In the genomic region with DNA sequence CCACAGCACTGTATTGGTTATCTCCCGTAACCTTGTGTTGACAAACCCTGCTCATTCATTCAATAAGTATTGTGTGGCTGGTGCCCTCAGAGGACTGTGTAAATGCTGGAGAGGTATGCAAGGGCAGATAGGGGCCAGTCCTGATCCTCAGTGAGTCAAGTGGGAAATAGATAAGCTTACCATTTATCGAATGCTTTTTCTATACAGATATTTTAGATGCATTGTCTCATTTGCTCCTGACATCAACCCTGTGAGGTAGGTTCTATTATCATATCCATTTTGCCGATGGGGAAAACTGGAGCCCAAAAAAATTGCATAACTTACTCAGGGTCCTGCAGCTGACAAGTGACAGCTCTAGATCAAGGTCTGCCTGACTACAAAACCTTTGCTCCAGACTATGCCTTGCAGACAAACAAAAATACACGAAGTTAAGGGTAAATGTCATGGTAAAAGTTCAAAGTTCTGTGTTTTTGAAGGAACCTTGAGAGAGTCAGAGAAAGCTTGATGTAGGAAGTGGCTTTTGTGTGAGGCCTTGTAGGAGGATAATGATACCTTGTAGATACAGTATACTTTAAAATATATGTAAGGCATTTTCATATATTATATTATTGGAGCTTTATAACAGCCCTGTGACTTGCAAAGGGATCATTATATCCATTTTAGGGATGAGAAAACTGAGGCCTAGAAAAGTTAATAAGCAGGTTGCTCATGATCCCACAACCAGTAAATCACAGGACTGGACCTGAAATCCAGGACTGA, we compare ENCODE assay signal across 22 cellular contexts. TPM values are rescaled to one million over a fixed set of nuclear protein-coding genes. Genes with fewer than 3 reads are reported as not detected.
DNase-seq lines count a peak whose midpoint lies in the region; ATAC-seq, FAIRE-seq and TF ChIP-seq lines count a peak whose summit lies in the region.
"Had no signal": no experiment of that assay in that cellular context is flagged by ENCODE, and none has a peak within 500 bp of the region (broad histone marks: within the 10 kb centered on the region; RNA-seq: fewer than 3 reads in every experiment).

No MANE protein-coding gene starts in this region.

- intact Hi-C loops in naive thymus-derived CD4-positive, alpha-beta T cell (cut with micrococcal nuclease), result loop anchor here in 1 of 2 donors (1.0 to 2.0 kb wide), 2 partner anchors 14 to 17 kb away; no protein-coding TSS in a partner anchor

- FAIRE-seq in GM12892 (lab: Jason Lieb, UNC), result peak; percentile 27

- peaks cover 63% of the 10 kb centered on the region for H3K36me3 Mint-ChIP-seq in T-helper 2 cell treated with Interferon-gamma antibody and Interleukin-4, amounts not matched to agents 5 μg/mL and 100 μg/mL, for 36 hours (ENCODE audit: low read depth)
- H3K36me3 Mint-ChIP-seq in activated naive CD8-positive, alpha-beta T cell treated with anti-CD3 and anti-CD28 coated beads, Interleukin-2, amount 10 ng/mL, durations not matched to agents 7 days and 5 days, result peaks cover 44% of the 10 kb centered on the region
- peaks cover 5 to 55% (median 47%) of the 10 kb centered on the region in 5 donors for H3K36me3 Mint-ChIP-seq in naive thymus-derived CD4-positive, alpha-beta T cell

- no peak overlapping the region for H3K4me3 Mint-ChIP-seq in T-helper 2 cell treated with Interferon-gamma antibody and Interleukin-4, amounts not matched to agents 5 μg/mL and 100 μg/mL, for 36 hours
- H3K4me3 Mint-ChIP-seq in activated naive CD8-positive, alpha-beta T cell treated with anti-CD3 and anti-CD28 coated beads, Interleukin-2, amount 10 ng/mL, durations not matched to agents 7 days and 5 days, result peak overlapping the region; percentile 55
- peak overlapping the region; percentile 19 to 78 (median 63) for H3K4me3 Mint-ChIP-seq in naive thymus-derived CD4-positive, alpha-beta T cell
- H3K4me3 Mint-ChIP-seq: effector memory CD8-positive, alpha-beta T cell; neural crest cell had no signal

- DNase-seq in T-helper 2 cell treated with Interferon-gamma antibody and Interleukin-4, amounts not matched to agents 5 μg/mL and 100 μg/mL, for 36 hours (ENCODE audit: low spot score), result no peak
- no peak for DNase-seq in T-helper 2 cell
- DNase-seq in GM12892 (ENCODE audit: insufficient read length), result no peak
- no peak for DNase-seq in activated naive CD8-positive, alpha-beta T cell treated with anti-CD3 and anti-CD28 coated beads, Interleukin-2, amount 10 ng/mL, durations not matched to agents 7 days and 5 days
- DNase-seq in naive thymus-derived CD4-positive, alpha-beta T cell, result peak in 6 of 9 donors; percentile 34 to 58 (median 55)
- DNase-seq in effector CD4-positive, alpha-beta T cell, result no peak
- no peak for DNase-seq in NAMALWA (ENCODE audit: low spot score)
- no peak for DNase-seq in iPS-NIHi11 (ENCODE audit: low spot score)
- DNase-seq: 8988T; central memory CD4-positive, alpha-beta T cell; effector memory CD8-positive, alpha-beta T cell; GM23248; KBM-7; lower lobe of right lung; NCI-H1048; NCI-H748 treated with DMSO at 0.1 percent for 48 hours; retina; T-helper 9 cell had no signal

- CTCF ChIA-PET in naive thymus-derived CD4-positive, alpha-beta T cell (lab: Charles Lee), result interaction anchor here (0.7 to 4.7 kb wide), 11 partner anchors 10 to 431 kb away, joined by 3 to 22 read pairs (median 3); no protein-coding TSS in a partner anchor

- peak overlapping the region; percentile 61 for H3K27ac ChIP-seq in naive thymus-derived CD4-positive, alpha-beta T cell (ENCODE audit: low read depth, low read length)
- H3K27ac ChIP-seq: C4-2B, GM23248, lower lobe of right lung, RWPE1, thoracic aorta had no signal

- H3K27me3 Mint-ChIP-seq in T-helper 2 cell treated with Interferon-gamma antibody and Interleukin-4, amounts not matched to agents 5 μg/mL and 100 μg/mL, for 36 hours (ENCODE audit: low read depth), result no peaks in the 10 kb centered on the region
- H3K27me3 Mint-ChIP-seq in activated naive CD8-positive, alpha-beta T cell treated with anti-CD3 and anti-CD28 coated beads, Interleukin-2, amount 10 ng/mL, durations not matched to agents 7 days and 5 days, result no peaks in the 10 kb centered on the region
- H3K27me3 Mint-ChIP-seq in naive thymus-derived CD4-positive, alpha-beta T cell, result no peaks in the 10 kb centered on the region
- H3K27me3 Mint-ChIP-seq: effector memory CD8-positive, alpha-beta T cell had no signal

- no peaks in the 10 kb centered on the region for H3K9me3 Mint-ChIP-seq in T-helper 2 cell treated with Interferon-gamma antibody and Interleukin-4, amounts not matched to agents 5 μg/mL and 100 μg/mL, for 36 hours
- no peaks in the 10 kb centered on the region for H3K9me3 Mint-ChIP-seq in activated naive CD8-positive, alpha-beta T cell treated with anti-CD3 and anti-CD28 coated beads, Interleukin-2, amount 10 ng/mL, durations not matched to agents 7 days and 5 days
- no peaks in the 10 kb centered on the region for H3K9me3 Mint-ChIP-seq in naive thymus-derived CD4-positive, alpha-beta T cell
- H3K9me3 Mint-ChIP-seq: effector memory CD8-positive, alpha-beta T cell; neural crest cell had no signal

- H3K36me3 ChIP-seq in naive thymus-derived CD4-positive, alpha-beta T cell (ENCODE audit: control insufficient read depth in 2 of 3, insufficient read depth in 3 of 3, low read length in 3 of 3), result peaks cover 32 to 70% (median 54%) of the 10 kb centered on the region in 3 experiments

- peak; percentile 70 for ATAC-seq in activated naive CD8-positive, alpha-beta T cell treated with anti-CD3 and anti-CD28 coated beads, Interleukin-2, amount 10 ng/mL, durations not matched to agents 7 days and 5 days (ENCODE audit: low read depth)
- ATAC-seq in naive thymus-derived CD4-positive, alpha-beta T cell, result peak; percentile 53
- ATAC-seq: effector memory CD8-positive, alpha-beta T cell; lower lobe of right lung had no signal

- no peaks in the 10 kb centered on the region for H3K27me3 ChIP-seq in naive thymus-derived CD4-positive, alpha-beta T cell (ENCODE audit: control insufficient read depth in 2 of 2, insufficient read depth in 2 of 2, low read length in 2 of 2)

- H3K4me3 ChIP-seq in naive thymus-derived CD4-positive, alpha-beta T cell (ENCODE audit: low read length), result no peak overlapping the region
- H3K4me3 ChIP-seq: GM23248, lower lobe of right lung, thoracic aorta had no signal

- peaks cover 40% of the 10 kb centered on the region for H3K4me1 Mint-ChIP-seq in T-helper 2 cell treated with Interferon-gamma antibody and Interleukin-4, amounts not matched to agents 5 μg/mL and 100 μg/mL, for 36 hours (ENCODE audit: low read depth)
- H3K4me1 Mint-ChIP-seq in activated naive CD8-positive, alpha-beta T cell treated with anti-CD3 and anti-CD28 coated beads, Interleukin-2, amount 10 ng/mL, durations not matched to agents 7 days and 5 days, result peaks cover 58% of the 10 kb centered on the region
- peaks cover 46 to 92% (median 74%) of the 10 kb centered on the region in 7 donors for H3K4me1 Mint-ChIP-seq in naive thymus-derived CD4-positive, alpha-beta T cell
- H3K4me1 Mint-ChIP-seq: neural crest cell had no signal

- H3K9me3 ChIP-seq in naive thymus-derived CD4-positive, alpha-beta T cell (ENCODE audit: control insufficient read depth in 2 of 3, low read length in 3 of 3), result no peaks in the 10 kb centered on the region
- H3K9me3 ChIP-seq: lower lobe of right lung, thoracic aorta had no signal

- no peak for TF ChIP-seq POLR2A in GM12892 (IDR thresholded peaks at IDR 0.05; ENCODE audit: low read depth, low read length)

- H3K4me1 ChIP-seq in naive thymus-derived CD4-positive, alpha-beta T cell (ENCODE audit: control insufficient read depth in 2 of 2, insufficient read depth in 2 of 2, low read length in 2 of 2), result peaks cover 14 to 65% of the 10 kb centered on the region in 2 donors
- H3K4me1 ChIP-seq: lower lobe of right lung had no signal

- peak overlapping the region; percentile 23 for H3K27ac Mint-ChIP-seq in T-helper 2 cell treated with Interferon-gamma antibody and Interleukin-4, amounts not matched to agents 5 μg/mL and 100 μg/mL, for 36 hours
- H3K27ac Mint-ChIP-seq in activated naive CD8-positive, alpha-beta T cell treated with anti-CD3 and anti-CD28 coated beads, Interleukin-2, amount 10 ng/mL, durations not matched to agents 7 days and 5 days, result peak overlapping the region; percentile 77
- H3K27ac Mint-ChIP-seq in naive thymus-derived CD4-positive, alpha-beta T cell, result peak overlapping the region; percentile 75 to 95 (median 90)

- POLR2A ChIA-PET in activated naive CD8-positive, alpha-beta T cell treated with anti-CD3 and anti-CD28 coated beads, Interleukin-2, amount 10 ng/mL, durations not matched to agents 7 days and 5 days (lab: Charles Lee), result interaction anchor here (1.0 to 2.3 kb wide), 3 partner anchors 11 to 139 kb away, joined by 3 to 22 read pairs (median 3); no protein-coding TSS in a partner anchor
- POLR2A ChIA-PET in naive thymus-derived CD4-positive, alpha-beta T cell (lab: Charles Lee), result interaction anchor here (0.8 to 6.2 kb wide), 13 partner anchors 8 to 146 kb away, joined by 3 to 53 read pairs (median 7); partner anchors contain the start of gene MED7

RNA-seq across cellular contexts. Expression of gene CYFIP2, which starts 22.7 kb away (rescaled TPM):
- polyA plus RNA-seq in GM12892 (2012; ENCODE audit: missing spikeins), result 69.7 TPM
- total RNA-seq in activated naive CD8-positive, alpha-beta T cell treated with anti-CD3 and anti-CD28 coated beads, Interleukin-2, amount 10 ng/mL, durations not matched to agents 7 days and 5 days, result 100 to 1,000 TPM; 458 to 480 TPM
- 100 to 1,000 TPM; 386 to 449 (median 401) TPM for total RNA-seq in naive thymus-derived CD4-positive, alpha-beta T cell
- 100 to 1,000 TPM; 522 to 755 TPM for polyA plus RNA-seq in naive thymus-derived CD4-positive, alpha-beta T cell

Comparison
In these comparisons a context has a peak if more than half of its experiments do, and no peak if none do; other contexts are left out.
1. DNase-seq: peak in naive thymus-derived CD4-positive, alpha-beta T cell (6 of 9); none in T-helper 2 cell treated with Interferon-gamma antibody and Interleukin-4, amounts not matched to agents 5 μg/mL and 100 μg/mL, for 36 hours (single experiment), T-helper 2 cell (0 of 5), GM12892 (single experiment), activated naive CD8-positive, alpha-beta T cell treated with anti-CD3 and anti-CD28 coated beads, Interleukin-2, amount 10 ng/mL, durations not matched to agents 7 days and 5 days (single experiment), effector CD4-positive, alpha-beta T cell (single experiment), NAMALWA (single experiment) and iPS-NIHi11 (single experiment).
2. H3K27ac Mint-ChIP-seq: peak in every context shown above with its lines; median percentile 90 in naive thymus-derived CD4-positive, alpha-beta T cell; 77 in activated naive CD8-positive, alpha-beta T cell treated with anti-CD3 and anti-CD28 coated beads, Interleukin-2, amount 10 ng/mL, durations not matched to agents 7 days and 5 days; 23 in T-helper 2 cell treated with Interferon-gamma antibody and Interleukin-4, amounts not matched to agents 5 μg/mL and 100 μg/mL, for 36 hours.